In the genomic region with DNA sequence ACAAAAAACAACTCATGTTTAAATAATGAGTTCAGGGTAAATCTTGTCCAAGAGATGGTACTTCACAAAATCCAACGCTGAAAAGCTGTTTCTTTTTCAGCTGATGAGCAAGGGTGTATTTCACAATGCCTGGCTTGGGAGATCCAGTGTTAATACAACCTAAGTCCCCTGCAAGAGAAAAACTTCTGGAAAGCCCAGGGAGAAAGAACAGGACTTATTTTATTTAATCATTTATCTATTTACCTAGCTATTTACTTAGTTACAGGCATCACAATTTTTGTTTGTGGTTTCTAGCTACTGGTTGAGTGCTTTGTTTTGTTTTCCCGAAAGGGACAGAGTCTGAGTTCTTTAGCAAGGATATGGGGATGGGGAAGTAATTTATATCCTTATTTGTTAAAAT, we compare ENCODE assay signal across 13 cellular contexts.
"Had no signal": no experiment of that assay in that cellular context is flagged by ENCODE, and none has a peak within 500 bp of the region (broad histone marks: within the 10 kb centered on the region; RNA-seq: fewer than 3 reads in every experiment).

No MANE protein-coding gene starts in this region.

- H3K9ac ChIP-seq: parathyroid adenoma had no signal

- H3K36me3 ChIP-seq: colonic mucosa, heart left ventricle, left ventricle myocardium inferior, tibial artery had no signal

- DNase-seq: activated CD4-positive, alpha-beta T cell treated with anti-CD3 and anti-CD28 coated beads for 48 hours; activated CD8-positive, alpha-beta memory T cell treated with anti-CD3 and anti-CD28 coated beads, Interleukin-2, amount 50 U/mL, for 48 hours; activated CD8-positive, alpha-beta T cell treated with anti-CD3 and anti-CD28 coated beads, Interleukin-2, amount 10 ng/mL, durations not matched to agents 7 days and 5 days; activated naive CD4-positive, alpha-beta T cell; colonic mucosa; heart left ventricle; kidney; left ventricle myocardium inferior; mesendoderm; tibial artery had no signal

- H3K27ac ChIP-seq: colonic mucosa, heart left ventricle, left ventricle myocardium inferior, parathyroid adenoma, tibial artery had no signal

- H3K4me3 ChIP-seq: colonic mucosa, heart left ventricle, left ventricle myocardium inferior, tibial artery had no signal

- H3K79me2 ChIP-seq: parathyroid adenoma had no signal

- H3K4me1 ChIP-seq: colonic mucosa, heart left ventricle, left ventricle myocardium inferior, parathyroid adenoma had no signal

- H3K9me3 ChIP-seq: colonic mucosa, left ventricle myocardium inferior, tibial artery had no signal

- FAIRE-seq: astrocyte, endothelial cell of umbilical vein, kidney had no signal

- H2AFZ ChIP-seq: parathyroid adenoma had no signal

- H3K27me3 ChIP-seq: colonic mucosa, heart left ventricle, tibial artery had no signal
